Comparison of ENCODE assay signal across 8 cellular contexts in genomic region chr3:66822059-66823009, GRCh38.
DNase-seq lines count a peak whose midpoint lies in the region; ATAC-seq, FAIRE-seq and TF ChIP-seq lines count a peak whose summit lies in the region.

No MANE protein-coding gene starts in this region.

- H3K9me3 ChIP-seq in endodermal cell (ENCODE audit: control insufficient read depth, low read length), result no peaks in the 10 kb centered on the region

- peak; percentile 77 for FAIRE-seq in GM12892 (lab: Jason Lieb, UNC)

- no peak overlapping the region for H3K27ac Mint-ChIP-seq in activated CD8-positive, alpha-beta T cell treated with anti-CD3 and anti-CD28 coated beads for 36 hours
- no peak overlapping the region for H3K27ac Mint-ChIP-seq in endodermal cell
- H3K27ac Mint-ChIP-seq in naive thymus-derived CD8-positive, alpha-beta T cell, result no peak overlapping the region
- H3K27ac Mint-ChIP-seq in stimulated activated naive CD8-positive, alpha-beta T cell treated with anti-CD3 and anti-CD28 coated beads, Interleukin-15, amount 100 ng/mL, for 72 hours, result no peak overlapping the region

- no peak overlapping the region for H3K4me3 Mint-ChIP-seq in activated CD8-positive, alpha-beta T cell treated with anti-CD3 and anti-CD28 coated beads for 36 hours
- no peak overlapping the region for H3K4me3 Mint-ChIP-seq in endodermal cell
- no peak overlapping the region for H3K4me3 Mint-ChIP-seq in naive thymus-derived CD8-positive, alpha-beta T cell
- H3K4me3 Mint-ChIP-seq in stimulated activated naive CD8-positive, alpha-beta T cell treated with anti-CD3 and anti-CD28 coated beads, Interleukin-15, amount 100 ng/mL, for 72 hours, result no peak overlapping the region

- no peaks in the 10 kb centered on the region for H3K27me3 ChIP-seq in endodermal cell (ENCODE audit: control insufficient read depth, insufficient read depth, low read length, poor library complexity, severe bottlenecking)

- no peak overlapping the region for H3K27ac ChIP-seq in endodermal cell (ENCODE audit: low read depth, low read length)

- DNase-seq in A172 (ENCODE audit: low spot score) (peak; percentile 63), GM12892 (ENCODE audit: insufficient read length) (peak; percentile 21), NCI-H345 (lab: John Stamatoyannopoulos, UW) (peak; percentile 47), endodermal cell (peak; percentile 94)
- DNase-seq in activated CD8-positive, alpha-beta T cell treated with anti-CD3 and anti-CD28 coated beads for 36 hours, result peak; percentile 73
- peak; percentile 19 to 74 (median 50) for DNase-seq in naive thymus-derived CD8-positive, alpha-beta T cell
- peak; percentile 55 to 62 for DNase-seq in stimulated activated naive CD8-positive, alpha-beta T cell treated with anti-CD3 and anti-CD28 coated beads, Interleukin-15, amount 100 ng/mL, for 72 hours

- peak; percentile 94 for ATAC-seq in HG02852 (IDR thresholded peaks at IDR 0.05; ENCODE audit: unreplicated experiment)
- ATAC-seq in activated CD8-positive, alpha-beta T cell treated with anti-CD3 and anti-CD28 coated beads for 36 hours, result peak; percentile 77
- ATAC-seq in naive thymus-derived CD8-positive, alpha-beta T cell, result peak; percentile 67 to 68
- peak; percentile 72 for ATAC-seq in stimulated activated naive CD8-positive, alpha-beta T cell treated with anti-CD3 and anti-CD28 coated beads, Interleukin-15, amount 100 ng/mL, for 72 hours

- H3K27me3 Mint-ChIP-seq in activated CD8-positive, alpha-beta T cell treated with anti-CD3 and anti-CD28 coated beads for 36 hours, result no peaks in the 10 kb centered on the region
- H3K27me3 Mint-ChIP-seq in endodermal cell (ENCODE audit: insufficient read depth), result no peaks in the 10 kb centered on the region
- peaks cover 1 to 8% (median 3%) of the 10 kb centered on the region in 5 donors for H3K27me3 Mint-ChIP-seq in naive thymus-derived CD8-positive, alpha-beta T cell
- H3K27me3 Mint-ChIP-seq in stimulated activated naive CD8-positive, alpha-beta T cell treated with anti-CD3 and anti-CD28 coated beads, Interleukin-15, amount 100 ng/mL, for 72 hours, result no peaks in the 10 kb centered on the region

- CTCF ChIA-PET in activated CD8-positive, alpha-beta T cell treated with anti-CD3 and anti-CD28 coated beads for 36 hours (lab: Charles Lee), result interaction anchor here (0.6 to 3.7 kb wide), 38 partner anchors 9 to 579 kb away, joined by 3 to 38 read pairs (median 4); no protein-coding TSS in a partner anchor

- intact Hi-C loops in activated CD8-positive, alpha-beta T cell treated with anti-CD3 and anti-CD28 coated beads for 36 hours (cut with micrococcal nuclease), result loop anchor here (2.0 kb wide), 1 partner anchor 546 kb away; no protein-coding TSS in a partner anchor

- peak; percentile 68 for TF ChIP-seq CTCF in activated CD8-positive, alpha-beta T cell treated with anti-CD3 and anti-CD28 coated beads for 36 hours (IDR thresholded peaks at IDR 0.05)
- peak; percentile 89 for TF ChIP-seq CTCF in endodermal cell (conservative IDR thresholded peaks at IDR 0.05)

- 84 to 88% methylated on average over 6 to 13 of the region's 13 CpGs for WGBS in endodermal cell (ENCODE audit: insufficient coverage in 1 of 2, insufficient read length in 1 of 2), 2 experiments

- no peaks in the 10 kb centered on the region for H3K36me3 Mint-ChIP-seq in activated CD8-positive, alpha-beta T cell treated with anti-CD3 and anti-CD28 coated beads for 36 hours (ENCODE audit: low read depth)
- no peaks in the 10 kb centered on the region for H3K36me3 Mint-ChIP-seq in endodermal cell (ENCODE audit: low read depth)
- no peaks in the 10 kb centered on the region for H3K36me3 Mint-ChIP-seq in naive thymus-derived CD8-positive, alpha-beta T cell

- H3K4me3 ChIP-seq in endodermal cell (ENCODE audit: low read length), result no peak overlapping the region

- H3K9me3 Mint-ChIP-seq in activated CD8-positive, alpha-beta T cell treated with anti-CD3 and anti-CD28 coated beads for 36 hours, result no peaks in the 10 kb centered on the region
- H3K9me3 Mint-ChIP-seq in endodermal cell, result no peaks in the 10 kb centered on the region
- no peaks in the 10 kb centered on the region for H3K9me3 Mint-ChIP-seq in naive thymus-derived CD8-positive, alpha-beta T cell
- H3K9me3 Mint-ChIP-seq in stimulated activated naive CD8-positive, alpha-beta T cell treated with anti-CD3 and anti-CD28 coated beads, Interleukin-15, amount 100 ng/mL, for 72 hours, result no peaks in the 10 kb centered on the region

- H3K9ac ChIP-seq in endodermal cell (ENCODE audit: extremely low read depth, low read length, poor library complexity, severe bottlenecking), result no peak overlapping the region

- peaks cover 17% of the 10 kb centered on the region for H3K4me1 ChIP-seq in endodermal cell (ENCODE audit: control insufficient read depth, insufficient read depth, low read length)

- H3K36me3 ChIP-seq in endodermal cell (ENCODE audit: control insufficient read depth, insufficient read depth, low read length), result no peaks in the 10 kb centered on the region

- POLR2A ChIA-PET in activated CD8-positive, alpha-beta T cell treated with anti-CD3 and anti-CD28 coated beads for 36 hours (lab: Charles Lee), result no interaction called here
- POLR2A ChIA-PET in naive thymus-derived CD8-positive, alpha-beta T cell (lab: Charles Lee), result no interaction called here

- H3K4me1 Mint-ChIP-seq in activated CD8-positive, alpha-beta T cell treated with anti-CD3 and anti-CD28 coated beads for 36 hours (ENCODE audit: low read depth), result no peaks in the 10 kb centered on the region
- peaks cover 42% of the 10 kb centered on the region for H3K4me1 Mint-ChIP-seq in endodermal cell
- no peaks in the 10 kb centered on the region for H3K4me1 Mint-ChIP-seq in naive thymus-derived CD8-positive, alpha-beta T cell
- H3K4me1 Mint-ChIP-seq in stimulated activated naive CD8-positive, alpha-beta T cell treated with anti-CD3 and anti-CD28 coated beads, Interleukin-15, amount 100 ng/mL, for 72 hours, result no peaks in the 10 kb centered on the region

- TF ChIP-seq POLR2A in GM12892 (IDR thresholded peaks at IDR 0.05; ENCODE audit: low read depth, low read length), result no peak

Comparison
In these comparisons a context has a peak if more than half of its experiments do, and no peak if none do; other contexts are left out.
1. DNase-seq: peak in every context shown above with its lines; median percentile 94 in endodermal cell; 73 in activated CD8-positive, alpha-beta T cell treated with anti-CD3 and anti-CD28 coated beads for 36 hours; 63 in A172; 58 in stimulated activated naive CD8-positive, alpha-beta T cell treated with anti-CD3 and anti-CD28 coated beads, Interleukin-15, amount 100 ng/mL, for 72 hours; 50 in naive thymus-derived CD8-positive, alpha-beta T cell; 47 in NCI-H345; 21 in GM12892.